ENCODE assay signal across 18 cellular contexts in genomic region chr12:128268348-128268725, GRCh38. TPM values are rescaled to one million over a fixed set of nuclear protein-coding genes. Genes with fewer than 3 reads are reported as not detected.
A peak's percentile ranks its signal among the peaks of the same experiment; 100 is the strongest.
DNase-seq lines count a peak whose midpoint lies in the region; ATAC-seq lines count a peak whose summit lies in the region.
"Had no signal": no experiment of that assay in that cellular context is flagged by ENCODE, and none has a peak within 500 bp of the region (broad histone marks: within the 10 kb centered on the region; RNA-seq: fewer than 3 reads in every experiment).

No MANE protein-coding gene starts in this region.

- H3K4me1 ChIP-seq in esophagus (ENCODE audit: control insufficient read depth in 2 of 2, insufficient read depth in 2 of 2, low read length in 1 of 2): peaks cover 0 to 2% of the 10 kb centered on the region in 2 donors
- H3K4me1 ChIP-seq in mesodermal cell (ENCODE audit: control insufficient read depth, insufficient read depth, low read length, poor library complexity, severe bottlenecking): peaks cover 20% of the 10 kb centered on the region

- peaks cover 0 to 12% of the 10 kb centered on the region in 2 donors for H3K36me3 Mint-ChIP-seq in activated naive CD4-positive, alpha-beta T cell treated with anti-CD3 and anti-CD28 coated beads, Interleukin-2, amount 50 U/mL, for 72 hours
- peaks cover 0 to 6% (median 0%) of the 10 kb centered on the region in 3 donors for H3K36me3 Mint-ChIP-seq in immature natural killer cell
- H3K36me3 Mint-ChIP-seq: CD4-positive, CD25-positive, alpha-beta regulatory T cell; T-cell had no signal

- peaks cover 3 to 5% of the 10 kb centered on the region in 2 donors for H3K27me3 ChIP-seq in esophagus (ENCODE audit: control insufficient read depth in 1 of 2, insufficient read depth in 2 of 2, low read length in 2 of 2)

- H3K4me1 Mint-ChIP-seq in immature natural killer cell: peaks cover 0 to 3% of the 10 kb centered on the region in 2 donors
- H3K4me1 Mint-ChIP-seq: CD4-positive, CD25-positive, alpha-beta regulatory T cell; T-cell had no signal

- 2 to 4% methylated on average over 30 to 34 of the region's 34 CpGs for WGBS in esophagus, 2 donors
- WGBS in mesodermal cell (ENCODE audit: insufficient coverage in 2 of 2), 2 experiments: 1% methylated on average over 24 to 26 of the region's 34 CpGs

- H3K4me3 ChIP-seq in esophagus (ENCODE audit: low read depth in 1 of 2, low read length in 2 of 2) (peak overlapping the region; percentile 20 to 40), mesodermal cell (ENCODE audit: extremely low read depth, insufficient read depth, low read length, poor library complexity, severe bottlenecking) (peak overlapping the region; percentile 46)

- H3K27me3 Mint-ChIP-seq in immature natural killer cell (ENCODE audit: low read depth in 3 of 3): peaks cover 12 to 31% (median 15%) of the 10 kb centered on the region in 3 donors

- peaks cover 4 to 10% of the 10 kb centered on the region in 2 donors for H3K9me3 Mint-ChIP-seq in activated naive CD4-positive, alpha-beta T cell treated with anti-CD3 and anti-CD28 coated beads, Interleukin-2, amount 50 U/mL, for 72 hours
- H3K9me3 Mint-ChIP-seq in immature natural killer cell: peaks cover 0 to 5% (median 3%) of the 10 kb centered on the region in 6 donors
- H3K9me3 Mint-ChIP-seq: effector memory CD8-positive, alpha-beta T cell had no signal

- ATAC-seq in activated naive CD4-positive, alpha-beta T cell treated with anti-CD3 and anti-CD28 coated beads, Interleukin-2, amount 50 U/mL, for 72 hours: no peak
- no peak for ATAC-seq in HG03432 (IDR thresholded peaks at IDR 0.05; ENCODE audit: unreplicated experiment)
- ATAC-seq: effector memory CD8-positive, alpha-beta T cell; T-cell had no signal

- no peak overlapping the region for H3K27ac Mint-ChIP-seq in activated naive CD4-positive, alpha-beta T cell treated with anti-CD3 and anti-CD28 coated beads, Interleukin-2, amount 50 U/mL, for 72 hours
- no peak overlapping the region for H3K27ac Mint-ChIP-seq in immature natural killer cell
- H3K27ac Mint-ChIP-seq: CD4-positive, CD25-positive, alpha-beta regulatory T cell; effector memory CD8-positive, alpha-beta T cell; T-cell had no signal

- H3K27ac ChIP-seq in esophagus (ENCODE audit: low read depth in 2 of 2, low read length in 1 of 2) (peak overlapping the region in 1 of 2 donors; percentile 24), mesodermal cell (ENCODE audit: low read depth, low read length, severe bottlenecking) (no peak overlapping the region)
- H3K27ac ChIP-seq: KMS-11 had no signal

- H3K36me3 ChIP-seq in esophagus (ENCODE audit: control insufficient read depth in 2 of 2, insufficient read depth in 2 of 2, low read length in 1 of 2) (no peaks in the 10 kb centered on the region), mesodermal cell (ENCODE audit: control insufficient read depth, insufficient read depth, low read length) (no peaks in the 10 kb centered on the region)

- peak overlapping the region in 1 of 5 donors; percentile 20 for H3K4me3 Mint-ChIP-seq in immature natural killer cell
- H3K4me3 Mint-ChIP-seq: CD4-positive, CD25-positive, alpha-beta regulatory T cell; T-cell had no signal

- DNase-seq in NCI-H748 (lab: John Stamatoyannopoulos, UW; ENCODE audit: unreplicated experiment): peak; percentile 60
- DNase-seq in superior temporal gyrus (ENCODE audit: extremely low spot score): peak; percentile 13
- no peak for DNase-seq in hippocampal formation (lab: John Stamatoyannopoulos, UW)
- DNase-seq in activated naive CD4-positive, alpha-beta T cell treated with anti-CD3 and anti-CD28 coated beads, Interleukin-2, amount 50 U/mL, for 72 hours (ENCODE audit: low spot score in 2 of 2): no peak
- no peak for DNase-seq in immature natural killer cell
- DNase-seq: activated CD4-positive, alpha-beta T cell treated with anti-CD3 and anti-CD28 coated beads for 1 hour; activated T-cell treated with anti-CD3 and anti-CD28 coated beads, Interleukin-2, amount 50 U/mL, for 1 hour; CD4-positive, CD25-positive, alpha-beta regulatory T cell; effector memory CD8-positive, alpha-beta T cell; NCI-H1930; T-cell had no signal

- H3K9me3 ChIP-seq in esophagus (ENCODE audit: control insufficient read depth in 2 of 2, insufficient read depth in 1 of 2, low read depth in 1 of 2, low read length in 1 of 2) (peaks cover 0 to 4% of the 10 kb centered on the region in 2 donors), mesodermal cell (ENCODE audit: control insufficient read depth, low read length) (peaks cover 7% of the 10 kb centered on the region)

RNA-seq across cellular contexts. Expression of gene TMEM132C, which starts 1.4 kb away (rescaled TPM):
- under 1 TPM; 0.43 to 0.65 TPM for polyA plus RNA-seq in esophagus
- polyA plus RNA-seq in mesodermal cell (2013, experiment 1 of 2): 12.4 TPM
- polyA plus RNA-seq in mesodermal cell (2013, experiment 2 of 2): 10.2 TPM
- total RNA-seq in activated naive CD4-positive, alpha-beta T cell treated with anti-CD3 and anti-CD28 coated beads, Interleukin-2, amount 50 U/mL, for 72 hours: not detected
- under 1 TPM in 1 of 3 donors, not detected in 2; 0.24 TPM for polyA plus RNA-seq in immature natural killer cell
- total RNA-seq: CD4-positive, CD25-positive, alpha-beta regulatory T cell; glomerular endothelial cell; lung microvascular endothelial cell; renal cortical epithelial cell had no signal

Comparison
In these comparisons a context has a peak if more than half of its experiments do, and no peak if none do; other contexts are left out.
1. DNase-seq: peak in NCI-H748 (single experiment) and superior temporal gyrus (single experiment); none in hippocampal formation (0 of 2), activated naive CD4-positive, alpha-beta T cell treated with anti-CD3 and anti-CD28 coated beads, Interleukin-2, amount 50 U/mL, for 72 hours (0 of 2) and immature natural killer cell (0 of 3).